In genomic region chr20:48620486-48621255, GRCh38 we compare ENCODE assay signal across 8 cellular contexts.
A peak's percentile ranks its signal among the peaks of the same experiment; 100 is the strongest.
DNase-seq lines count a peak whose midpoint lies in the region; ATAC-seq, FAIRE-seq and TF ChIP-seq lines count a peak whose summit lies in the region.

No MANE protein-coding gene starts in this region.

- H3K27me3 Mint-ChIP-seq in neural crest cell (ENCODE audit: low read depth): no peaks in the 10 kb centered on the region
- no peaks in the 10 kb centered on the region for H3K27me3 Mint-ChIP-seq in stimulated activated naive CD8-positive, alpha-beta T cell treated with anti-CD3 and anti-CD28 coated beads, Interleukin-15, Interleukin-2, amounts not matched to agents 100 ng/mL and 50 ng/mL, for 24 hours

- peak overlapping the region; percentile 8 for H3K4me3 Mint-ChIP-seq in neural crest cell
- peak overlapping the region; percentile 57 for H3K4me3 Mint-ChIP-seq in stimulated activated naive CD8-positive, alpha-beta T cell treated with anti-CD3 and anti-CD28 coated beads, Interleukin-15, Interleukin-2, amounts not matched to agents 100 ng/mL and 50 ng/mL, for 24 hours

- no peak overlapping the region for H3K27ac Mint-ChIP-seq in neural crest cell (ENCODE audit: unreplicated experiment)
- H3K27ac Mint-ChIP-seq in stimulated activated naive CD8-positive, alpha-beta T cell treated with anti-CD3 and anti-CD28 coated beads, Interleukin-15, Interleukin-2, amounts not matched to agents 100 ng/mL and 50 ng/mL, for 24 hours: no peak overlapping the region

- peak; percentile 76 for TF ChIP-seq CTCF in neural crest cell (conservative IDR thresholded peaks at IDR 0.05)

- peak overlapping the region; percentile 35 for H3K27ac ChIP-seq in SJCRH30

- peak overlapping the region; percentile 23 for H3K4me3 ChIP-seq in MG63
- H3K4me3 ChIP-seq in SJCRH30: peak overlapping the region; percentile 28

- H3K36me3 Mint-ChIP-seq in neural crest cell (ENCODE audit: low read depth): no peaks in the 10 kb centered on the region
- H3K36me3 Mint-ChIP-seq in stimulated activated naive CD8-positive, alpha-beta T cell treated with anti-CD3 and anti-CD28 coated beads, Interleukin-15, Interleukin-2, amounts not matched to agents 100 ng/mL and 50 ng/mL, for 24 hours (ENCODE audit: low read depth): peaks cover 6% of the 10 kb centered on the region

- FAIRE-seq in frontal cortex (lab: Jason Lieb, UNC): no peak

- peak; percentile 45 for ATAC-seq in GM18505 (IDR thresholded peaks at IDR 0.05; ENCODE audit: unreplicated experiment)
- no peak for ATAC-seq in HG02588 (IDR thresholded peaks at IDR 0.05; ENCODE audit: unreplicated experiment)

- H3K27me3 ChIP-seq in MG63: no peaks in the 10 kb centered on the region
- no peaks in the 10 kb centered on the region for H3K27me3 ChIP-seq in SJCRH30

- no peak for TF ChIP-seq POLR2A in GM18505 (IDR thresholded peaks at IDR 0.05; ENCODE audit: borderline replicate concordance, extremely low read depth, insufficient read depth, insufficient read length)

- H3K4me1 ChIP-seq in SJCRH30: peaks cover 20% of the 10 kb centered on the region

- DNase-seq in MG63 (peak; percentile 78), SJCRH30 (peak; percentile 98 to 99), frontal cortex (ENCODE audit: low spot score in 2 of 2) (peak; percentile 71 to 88), neural crest cell (ENCODE audit: low read depth, low spot score) (peak; percentile 93)
- DNase-seq in activated gamma-delta T cell treated with anti-CD3 and anti-CD28 coated beads, Interleukin-2, amount 50 U/mL, for 16 hours (ENCODE audit: low read depth): peak; percentile 40

- H3K36me3 ChIP-seq in MG63: no peaks in the 10 kb centered on the region
- H3K36me3 ChIP-seq in SJCRH30: no peaks in the 10 kb centered on the region

- no peaks in the 10 kb centered on the region for H3K9me3 ChIP-seq in MG63
- H3K9me3 ChIP-seq in SJCRH30 (replicated peaks): no peaks in the 10 kb centered on the region

- H3K4me1 Mint-ChIP-seq in neural crest cell: peaks cover 6% of the 10 kb centered on the region
- H3K4me1 Mint-ChIP-seq in stimulated activated naive CD8-positive, alpha-beta T cell treated with anti-CD3 and anti-CD28 coated beads, Interleukin-15, Interleukin-2, amounts not matched to agents 100 ng/mL and 50 ng/mL, for 24 hours (ENCODE audit: low read depth): peaks cover 12% of the 10 kb centered on the region

- H3K9me3 Mint-ChIP-seq in neural crest cell: no peaks in the 10 kb centered on the region
- no peaks in the 10 kb centered on the region for H3K9me3 Mint-ChIP-seq in stimulated activated naive CD8-positive, alpha-beta T cell treated with anti-CD3 and anti-CD28 coated beads, Interleukin-15, Interleukin-2, amounts not matched to agents 100 ng/mL and 50 ng/mL, for 24 hours

Comparison
In these comparisons a context has a peak if more than half of its experiments do, and no peak if none do; other contexts are left out.
1. DNase-seq: peak in every context shown above with its lines; median percentile 98 in SJCRH30; 93 in neural crest cell; 80 in frontal cortex; 78 in MG63; 40 in activated gamma-delta T cell treated with anti-CD3 and anti-CD28 coated beads, Interleukin-2, amount 50 U/mL, for 16 hours.